8 cellular contexts compared by ENCODE assay signal in the genomic region with DNA sequence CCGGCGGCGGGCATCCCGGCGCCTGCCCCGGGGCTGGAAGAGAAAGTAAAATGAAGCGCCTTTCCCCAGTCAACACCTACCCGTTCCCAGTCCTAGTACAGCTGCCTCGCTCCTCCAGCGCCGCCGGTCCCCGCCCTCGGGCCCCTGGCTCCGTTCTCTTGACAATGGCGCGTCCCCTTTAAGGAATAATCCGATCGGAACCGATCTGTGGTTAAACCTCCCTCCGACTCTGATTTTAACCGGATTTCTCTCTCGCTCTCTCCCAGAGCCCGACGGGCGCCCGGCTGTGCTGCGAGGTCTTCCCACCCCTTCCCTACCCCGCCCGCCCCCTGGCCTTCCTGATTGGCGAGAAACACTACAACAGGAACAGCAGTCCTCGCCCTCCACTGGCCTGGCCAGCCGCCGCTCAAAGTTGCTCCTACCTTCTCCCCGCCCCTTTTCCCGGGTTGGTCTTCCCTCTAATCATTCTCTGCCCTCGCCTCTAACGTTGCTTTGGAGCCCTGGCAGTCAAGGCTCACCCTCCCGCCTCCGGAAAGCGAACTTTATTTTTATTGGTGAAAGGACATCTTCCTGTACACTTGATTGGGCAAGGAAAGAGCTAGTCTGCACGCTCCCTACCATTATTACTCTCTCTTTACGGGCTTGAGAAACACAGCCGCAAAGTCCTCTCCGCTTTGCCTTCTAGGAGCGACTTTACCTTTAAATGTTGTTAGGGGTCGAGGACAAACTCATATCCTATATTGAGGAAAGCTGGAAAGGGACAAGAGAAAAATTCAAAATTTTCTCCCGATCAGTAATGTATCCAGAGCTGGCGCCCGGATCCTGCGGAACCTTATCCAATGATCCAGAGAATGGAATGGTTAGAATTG. TPM values are rescaled to one million over a fixed set of nuclear protein-coding genes. Genes with fewer than 3 reads are reported as not detected.
DNase-seq lines count a peak whose midpoint lies in the region; ATAC-seq and TF ChIP-seq lines count a peak whose summit lies in the region.

TSS of gene FRYL (minus strand) at position 282 of the 869 bp plus-strand sequence. CDS start 145,869 bp downstream, outside the sequence.

- POLR2A ChIA-PET in naive thymus-derived CD4-positive, alpha-beta T cell (lab: Charles Lee): interaction anchor here (0.6 to 2.0 kb wide), 13 partner anchors 10 to 441 kb away, joined by 3 to 23 read pairs (median 3); partner anchors contain the start of genes OCIAD1, OCIAD2 and SLAIN2

- H4K20me1 ChIP-seq in fibroblast of lung (ENCODE audit: control insufficient read depth, extremely low read depth, insufficient read depth, low read length): no peaks in the 10 kb centered on the region

- no peaks in the 10 kb centered on the region for H3K27me3 ChIP-seq in RWPE2 (ENCODE audit: insufficient read depth, poor library complexity, severe bottlenecking)
- no peaks in the 10 kb centered on the region for H3K27me3 ChIP-seq in fibroblast of lung (ENCODE audit: control insufficient read depth, insufficient read depth, low read length)
- H3K27me3 ChIP-seq in naive thymus-derived CD4-positive, alpha-beta T cell (ENCODE audit: control insufficient read depth in 2 of 2, insufficient read depth in 2 of 2, low read length in 2 of 2): no peaks in the 10 kb centered on the region

- peak within 1 kb of the TSS; percentile 97 for H3K27ac Mint-ChIP-seq in activated T-helper 2 cell treated with anti-CD3 and anti-CD28 coated beads, Interferon-gamma antibody, Interleukin-2, Interleukin-4, amounts not matched to agents 10 μg/mL and 5 μg/mL and 100 μg/mL, durations not matched to agents 14 hours and 24 hours and 36 hours
- peak within 1 kb of the TSS; percentile 76 to 96 (median 88) for H3K27ac Mint-ChIP-seq in naive thymus-derived CD4-positive, alpha-beta T cell

- intact Hi-C loops in activated T-helper 2 cell treated with anti-CD3 and anti-CD28 coated beads, Interferon-gamma antibody, Interleukin-2, Interleukin-4, amounts not matched to agents 10 μg/mL and 5 μg/mL and 100 μg/mL, durations not matched to agents 14 hours and 24 hours and 36 hours (cut with micrococcal nuclease): loop anchor here (1.0 to 2.0 kb wide), 7 partner anchors 40 to 439 kb away; partner anchors contain the start of genes OCIAD1 and SLAIN2
- intact Hi-C loops in naive thymus-derived CD4-positive, alpha-beta T cell (cut with micrococcal nuclease): loop anchor here (1.0 to 10.0 kb wide), 16 partner anchors 27 to 1317 kb away; partner anchors contain the start of genes NFXL1 (in 2 of the 2), OCIAD1 (in 2 of the 2), OCIAD2 (in 2 of the 2) and SLAIN2 (in 2 of the 2)

- H3K4me3 ChIP-seq in RWPE2 (ENCODE audit: severe bottlenecking): peak within 1 kb of the TSS; percentile 95
- peak within 1 kb of the TSS; percentile 61 to 93 (median 87) for H3K4me3 ChIP-seq in fibroblast of lung (replicated peaks in 1 of 4; ENCODE audit: control extremely low read depth in 1 of 4, insufficient read depth in 1 of 4, low read depth in 3 of 4, low read length in 4 of 4)
- H3K4me3 ChIP-seq in naive thymus-derived CD4-positive, alpha-beta T cell (ENCODE audit: low read length): peak within 1 kb of the TSS; percentile 80

- no peaks in the 10 kb centered on the region for H3K27me3 Mint-ChIP-seq in activated T-helper 2 cell treated with anti-CD3 and anti-CD28 coated beads, Interferon-gamma antibody, Interleukin-2, Interleukin-4, amounts not matched to agents 10 μg/mL and 5 μg/mL and 100 μg/mL, durations not matched to agents 14 hours and 24 hours and 36 hours (ENCODE audit: low read depth)
- no peaks in the 10 kb centered on the region for H3K27me3 Mint-ChIP-seq in naive thymus-derived CD4-positive, alpha-beta T cell

- peaks cover 31% of the 10 kb centered on the region for H3K4me1 ChIP-seq in RWPE2 (ENCODE audit: insufficient read depth, poor library complexity, severe bottlenecking)
- peaks cover 3% of the 10 kb centered on the region for H3K4me1 ChIP-seq in fibroblast of lung (ENCODE audit: control insufficient read depth, extremely low read depth, insufficient read depth, low read length)
- H3K4me1 ChIP-seq in naive thymus-derived CD4-positive, alpha-beta T cell (ENCODE audit: control insufficient read depth in 2 of 2, insufficient read depth in 2 of 2, low read length in 2 of 2): peaks cover 17 to 23% of the 10 kb centered on the region in 2 donors

- peaks cover 8% of the 10 kb centered on the region for H3K36me3 Mint-ChIP-seq in activated T-helper 2 cell treated with anti-CD3 and anti-CD28 coated beads, Interferon-gamma antibody, Interleukin-2, Interleukin-4, amounts not matched to agents 10 μg/mL and 5 μg/mL and 100 μg/mL, durations not matched to agents 14 hours and 24 hours and 36 hours (ENCODE audit: low read depth)
- H3K36me3 Mint-ChIP-seq in naive thymus-derived CD4-positive, alpha-beta T cell: no peaks in the 10 kb centered on the region

- CTCF ChIA-PET in naive thymus-derived CD4-positive, alpha-beta T cell (lab: Charles Lee): interaction anchor here (0.7 to 4.3 kb wide), 2 partner anchors 202 to 205 kb away, joined by 3 to 23 read pairs; no protein-coding TSS in a partner anchor

- peak within 1 kb of the TSS; percentile 95 for H3K4me3 Mint-ChIP-seq in activated T-helper 2 cell treated with anti-CD3 and anti-CD28 coated beads, Interferon-gamma antibody, Interleukin-2, Interleukin-4, amounts not matched to agents 10 μg/mL and 5 μg/mL and 100 μg/mL, durations not matched to agents 14 hours and 24 hours and 36 hours (ENCODE audit: low read depth)
- peak within 1 kb of the TSS; percentile 76 to 96 (median 92) for H3K4me3 Mint-ChIP-seq in naive thymus-derived CD4-positive, alpha-beta T cell

- no peaks in the 10 kb centered on the region for H3K36me3 ChIP-seq in RWPE2 (ENCODE audit: low read depth)
- H3K36me3 ChIP-seq in fibroblast of lung (ENCODE audit: control insufficient read depth, insufficient read depth, low read length): no peaks in the 10 kb centered on the region
- H3K36me3 ChIP-seq in naive thymus-derived CD4-positive, alpha-beta T cell (ENCODE audit: control insufficient read depth in 2 of 3, insufficient read depth in 3 of 3, low read length in 3 of 3): peaks cover 0 to 4% (median 0%) of the 10 kb centered on the region in 3 experiments

- ATAC-seq in RWPE2 (ENCODE audit: low read depth): peak; percentile 93
- ATAC-seq in naive thymus-derived CD4-positive, alpha-beta T cell: peak; percentile 92

- H3K9me3 Mint-ChIP-seq in activated T-helper 2 cell treated with anti-CD3 and anti-CD28 coated beads, Interferon-gamma antibody, Interleukin-2, Interleukin-4, amounts not matched to agents 10 μg/mL and 5 μg/mL and 100 μg/mL, durations not matched to agents 14 hours and 24 hours and 36 hours: no peaks in the 10 kb centered on the region
- H3K9me3 Mint-ChIP-seq in naive thymus-derived CD4-positive, alpha-beta T cell: peaks cover 0 to 1% (median 0%) of the 10 kb centered on the region in 11 donors

- DNase-seq in EH (ENCODE audit: low read depth): peak; percentile 100
- peak; percentile 100 for DNase-seq in H4 (ENCODE audit: low spot score)
- peak; percentile 99 for DNase-seq in LoVo (ENCODE audit: low spot score)
- peak; percentile 100 for DNase-seq in RWPE2 (ENCODE audit: low spot score)
- peak; percentile 98 for DNase-seq in activated T-helper 2 cell treated with anti-CD3 and anti-CD28 coated beads, Interferon-gamma antibody, Interleukin-2, Interleukin-4, amounts not matched to agents 10 μg/mL and 5 μg/mL and 100 μg/mL, durations not matched to agents 14 hours and 24 hours and 36 hours (ENCODE audit: low spot score)
- DNase-seq in fibroblast of lung (ENCODE audit: low read depth in 2 of 2): peak; percentile 99
- peak; percentile 87 to 99 (median 98) for DNase-seq in naive thymus-derived CD4-positive, alpha-beta T cell
- peak; percentile 95 to 99 (median 97) for DNase-seq in stimulated activated naive CD4-positive, alpha-beta T cell (lab: John Stamatoyannopoulos, UW)

- H3K4me2 ChIP-seq in fibroblast of lung (ENCODE audit: extremely low read depth, insufficient read depth, low read length): peak within 1 kb of the TSS; percentile 89

- peak within 1 kb of the TSS; percentile 92 for H3K9ac ChIP-seq in fibroblast of lung (ENCODE audit: insufficient read depth, low read length)

- H3K79me2 ChIP-seq in fibroblast of lung (ENCODE audit: control insufficient read depth, insufficient read depth, low read length): peaks cover 37% of the 10 kb centered on the region

- no peak for TF ChIP-seq CTCF in RWPE2 (IDR thresholded peaks at IDR 0.05; ENCODE audit: poor library complexity, severe bottlenecking)
- TF ChIP-seq CTCF in fibroblast of lung (conservative IDR thresholded peaks at IDR 0.05 in 1 of 2, IDR thresholded peaks at IDR 0.05 in 1 of 2; ENCODE audit: low read depth in 1 of 2, low read length in 2 of 2): no peak

- H3K4me1 Mint-ChIP-seq in activated T-helper 2 cell treated with anti-CD3 and anti-CD28 coated beads, Interferon-gamma antibody, Interleukin-2, Interleukin-4, amounts not matched to agents 10 μg/mL and 5 μg/mL and 100 μg/mL, durations not matched to agents 14 hours and 24 hours and 36 hours (ENCODE audit: low read depth): peaks cover 35% of the 10 kb centered on the region
- peaks cover 34 to 48% (median 46%) of the 10 kb centered on the region in 7 donors for H3K4me1 Mint-ChIP-seq in naive thymus-derived CD4-positive, alpha-beta T cell

- H2AFZ ChIP-seq in fibroblast of lung (ENCODE audit: low read length): peak within 1 kb of the TSS; percentile 81

- H3K9me3 ChIP-seq in RWPE2 (ENCODE audit: severe bottlenecking) (no peaks in the 10 kb centered on the region), fibroblast of lung (ENCODE audit: control insufficient read depth, insufficient read depth, low read depth, low read length) (no peaks in the 10 kb centered on the region)
- no peaks in the 10 kb centered on the region for H3K9me3 ChIP-seq in naive thymus-derived CD4-positive, alpha-beta T cell (ENCODE audit: control insufficient read depth in 2 of 3, low read length in 3 of 3)

- H3K27ac ChIP-seq in RWPE2 (ENCODE audit: poor library complexity, severe bottlenecking): peak within 1 kb of the TSS; percentile 88
- H3K27ac ChIP-seq in fibroblast of lung (ENCODE audit: insufficient read depth, low read length): peak within 1 kb of the TSS; percentile 81
- peak within 1 kb of the TSS; percentile 89 for H3K27ac ChIP-seq in naive thymus-derived CD4-positive, alpha-beta T cell (ENCODE audit: low read depth, low read length)

RNA-seq across cellular contexts. Expression of gene FRYL, which starts in this region (rescaled TPM):
- total RNA-seq in H4 (2014; rRNA removed; shearing (Covaris generic)): 32.7 and 36.2 TPM in 2 replicates
- 68.2 and 69.6 TPM in 2 replicates for total RNA-seq in activated T-helper 2 cell treated with anti-CD3 and anti-CD28 coated beads, Interferon-gamma antibody, Interleukin-2, Interleukin-4, amounts not matched to agents 10 μg/mL and 5 μg/mL and 100 μg/mL, durations not matched to agents 14 hours and 24 hours and 36 hours
- total RNA-seq in fibroblast of lung: 33.9 and 61.4 TPM in 2 replicates
- 19.5 and 20.3 TPM in 2 replicates for polyA plus RNA-seq in fibroblast of lung
- 11.0 and 12.7 TPM in 2 replicates for polyA plus RNA-seq in fibroblast of lung (2012)
- polyA minus RNA-seq in fibroblast of lung (ENCODE audit: low replicate concordance): 21.1 and 23.0 TPM in 2 replicates
- total RNA-seq in naive thymus-derived CD4-positive, alpha-beta T cell: 100 to 1,000 TPM in 4 of 5 experiments, 10 to 100 TPM in 1; 89.5 to 126 (median 112) TPM
- polyA plus RNA-seq in naive thymus-derived CD4-positive, alpha-beta T cell: 10 to 100 TPM; 25.4 to 44.1 TPM

Comparison
In these comparisons a context has a peak if more than half of its experiments do, and no peak if none do; other contexts are left out.
1. Peak in every context shown above with its lines: DNase-seq, ATAC-seq, H3K4me3 ChIP-seq and H3K27ac ChIP-seq.